In genomic region chr11:12156301-12157140, GRCh38 we compare ENCODE assay signal across 11 cellular contexts. TPM values are rescaled to one million over a fixed set of nuclear protein-coding genes. Genes with fewer than 3 reads are reported as not detected.
DNase-seq lines count a peak whose midpoint lies in the region; ATAC-seq and TF ChIP-seq lines count a peak whose summit lies in the region.
"Had no signal": no experiment of that assay in that cellular context is flagged by ENCODE, and none has a peak within 500 bp of the region (broad histone marks: within the 10 kb centered on the region; RNA-seq: fewer than 3 reads in every experiment).

No MANE protein-coding gene starts in this region.

- DNase-seq in stimulated activated naive CD8-positive, alpha-beta T cell treated with anti-CD3 and anti-CD28 coated beads, Interleukin-15, Interleukin-2, amounts not matched to agents 100 U/mL and 50 U/mL, for 24 hours, result no peak
- DNase-seq in chondrocyte (ENCODE audit: low spot score), result no peak
- DNase-seq in osteoblast (ENCODE audit: insufficient read length, low spot score, missing footprints), result peak; percentile 45
- no peak for DNase-seq in effector memory CD4-positive, alpha-beta T cell
- no peak for DNase-seq in BE2C
- no peak for DNase-seq in stimulated activated CD4-positive, alpha-beta T cell treated with anti-CD3 and anti-CD28 coated beads, Interleukin-4, amount 100 ng/mL, for 4 hours
- DNase-seq in activated CD4-positive, CD25-positive, alpha-beta regulatory T cell treated with anti-CD3 and anti-CD28 coated beads, Interleukin-2, amount 50 U/mL, for 72 hours, result no peak
- DNase-seq: activated effector memory CD4-positive, alpha-beta T cell treated with Interleukin-2 at 50 U/mL for 16 hours; NCI-H510A had no signal

- H3K4me3 Mint-ChIP-seq in stimulated activated naive CD8-positive, alpha-beta T cell treated with anti-CD3 and anti-CD28 coated beads, Interleukin-15, Interleukin-2, amounts not matched to agents 100 ng/mL and 50 ng/mL, for 24 hours, result peak overlapping the region; percentile 67
- H3K4me3 Mint-ChIP-seq in chondrocyte (ENCODE audit: unreplicated experiment), result no peak overlapping the region

- peak overlapping the region; percentile 97 for H3K27ac ChIP-seq in osteoblast (ENCODE audit: low read depth, low read length)
- H3K27ac ChIP-seq in effector memory CD4-positive, alpha-beta T cell (ENCODE audit: insufficient read depth, low read length, poor library complexity, severe bottlenecking), result no peak overlapping the region

- H3K4me1 Mint-ChIP-seq in stimulated activated naive CD8-positive, alpha-beta T cell treated with anti-CD3 and anti-CD28 coated beads, Interleukin-15, Interleukin-2, amounts not matched to agents 100 ng/mL and 50 ng/mL, for 24 hours (ENCODE audit: low read depth), result peaks cover 82% of the 10 kb centered on the region
- peaks cover 86% of the 10 kb centered on the region for H3K4me1 Mint-ChIP-seq in chondrocyte (ENCODE audit: low read depth)

- no peaks in the 10 kb centered on the region for H4K20me1 ChIP-seq in osteoblast (ENCODE audit: insufficient read depth, low read length)

- H3K4me3 ChIP-seq in osteoblast (ENCODE audit: insufficient read depth, low read length), result no peak overlapping the region
- no peak overlapping the region for H3K4me3 ChIP-seq in effector memory CD4-positive, alpha-beta T cell (ENCODE audit: insufficient read depth, low read depth, low read length, poor library complexity, severe bottlenecking)
- no peak overlapping the region for H3K4me3 ChIP-seq in BE2C (ENCODE audit: low read depth, low read length)

- no peaks in the 10 kb centered on the region for H3K27me3 Mint-ChIP-seq in stimulated activated naive CD8-positive, alpha-beta T cell treated with anti-CD3 and anti-CD28 coated beads, Interleukin-15, Interleukin-2, amounts not matched to agents 100 ng/mL and 50 ng/mL, for 24 hours
- H3K27me3 Mint-ChIP-seq in chondrocyte (ENCODE audit: low read depth), result no peaks in the 10 kb centered on the region

- peaks cover 79% of the 10 kb centered on the region for H3K79me2 ChIP-seq in osteoblast (ENCODE audit: insufficient read depth, low read length)

- H3K27me3 ChIP-seq in osteoblast (ENCODE audit: insufficient read depth, low read length) (no peaks in the 10 kb centered on the region), BE2C (no peaks in the 10 kb centered on the region)
- no peaks in the 10 kb centered on the region for H3K27me3 ChIP-seq in effector memory CD4-positive, alpha-beta T cell (replicated peaks; ENCODE audit: control insufficient read depth, insufficient read depth, low read length, poor library complexity, severe bottlenecking)

- peaks cover 34% of the 10 kb centered on the region for H3K36me3 Mint-ChIP-seq in stimulated activated naive CD8-positive, alpha-beta T cell treated with anti-CD3 and anti-CD28 coated beads, Interleukin-15, Interleukin-2, amounts not matched to agents 100 ng/mL and 50 ng/mL, for 24 hours (ENCODE audit: low read depth)
- peaks cover 15% of the 10 kb centered on the region for H3K36me3 Mint-ChIP-seq in chondrocyte (ENCODE audit: low read depth)

- peak overlapping the region; percentile 28 for H3K4me2 ChIP-seq in osteoblast (ENCODE audit: insufficient read depth, low read length)

- TF ChIP-seq CTCF in chondrocyte (IDR thresholded peaks at IDR 0.05) (no peak), osteoblast (IDR thresholded peaks at IDR 0.05; ENCODE audit: extremely low read depth, low read depth, low read length) (no peak), BE2C (IDR thresholded peaks at IDR 0.05; ENCODE audit: low read depth, low read length) (no peak)

- no peak for ATAC-seq in stimulated activated naive CD8-positive, alpha-beta T cell treated with anti-CD3 and anti-CD28 coated beads, Interleukin-15, Interleukin-2, amounts not matched to agents 100 U/mL and 50 U/mL, for 24 hours
- ATAC-seq: left lobe of liver had no signal

- H3K27ac Mint-ChIP-seq in stimulated activated naive CD8-positive, alpha-beta T cell treated with anti-CD3 and anti-CD28 coated beads, Interleukin-15, Interleukin-2, amounts not matched to agents 100 ng/mL and 50 ng/mL, for 24 hours, result peak overlapping the region; percentile 92
- peak overlapping the region; percentile 99 for H3K27ac Mint-ChIP-seq in chondrocyte (ENCODE audit: unreplicated experiment)

- H3K36me3 ChIP-seq in osteoblast (ENCODE audit: insufficient read depth, low read length) (peaks cover 68% of the 10 kb centered on the region), BE2C (no peaks in the 10 kb centered on the region)
- no peaks in the 10 kb centered on the region for H3K36me3 ChIP-seq in effector memory CD4-positive, alpha-beta T cell (ENCODE audit: control insufficient read depth, insufficient read depth, low read length)

- peaks cover 60% of the 10 kb centered on the region for H3K4me1 ChIP-seq in osteoblast (ENCODE audit: insufficient read depth, low read length)
- H3K4me1 ChIP-seq in effector memory CD4-positive, alpha-beta T cell (ENCODE audit: control insufficient read depth, insufficient read depth, low read length, poor library complexity, severe bottlenecking), result peaks cover 14% of the 10 kb centered on the region
- no peaks in the 10 kb centered on the region for H3K4me1 ChIP-seq in BE2C

- no peak overlapping the region for H2AFZ ChIP-seq in osteoblast (ENCODE audit: low read length)

- H3K9me3 Mint-ChIP-seq in stimulated activated naive CD8-positive, alpha-beta T cell treated with anti-CD3 and anti-CD28 coated beads, Interleukin-15, Interleukin-2, amounts not matched to agents 100 ng/mL and 50 ng/mL, for 24 hours, result no peaks in the 10 kb centered on the region
- no peaks in the 10 kb centered on the region for H3K9me3 Mint-ChIP-seq in chondrocyte (ENCODE audit: low read depth)

- H3K9me3 ChIP-seq in osteoblast (ENCODE audit: low read depth, low read length) (no peaks in the 10 kb centered on the region), BE2C (no peaks in the 10 kb centered on the region)
- H3K9me3 ChIP-seq in effector memory CD4-positive, alpha-beta T cell (ENCODE audit: control insufficient read depth, low read length), result no peaks in the 10 kb centered on the region

RNA-seq across cellular contexts. Expression of gene MICAL2, which starts 46.1 kb away (rescaled TPM):
- 296 to 393 TPM (median 372 TPM) in 3 replicates for total RNA-seq in chondrocyte
- 109 and 156 TPM in 2 replicates for total RNA-seq in osteoblast
- polyA plus RNA-seq in BE2C (2012; ENCODE audit: insufficient read depth, insufficient read length, low read depth), result 5.7 TPM
